Comparison of ENCODE assay signal across 24 cellular contexts in genomic region chr2:207744050-207744449, GRCh38. TPM values are rescaled to one million over a fixed set of nuclear protein-coding genes. Genes with fewer than 3 reads are reported as not detected.
DNase-seq lines count a peak whose midpoint lies in the region; ATAC-seq, FAIRE-seq and TF ChIP-seq lines count a peak whose summit lies in the region.
"Had no signal": no experiment of that assay in that cellular context is flagged by ENCODE, and none has a peak within 500 bp of the region (broad histone marks: within the 10 kb centered on the region; RNA-seq: fewer than 3 reads in every experiment).

No MANE protein-coding gene starts in this region.

- H3K27me3 ChIP-seq in liver (ENCODE audit: control insufficient read depth in 4 of 4, insufficient read depth in 4 of 4, low read length in 3 of 4) (no peaks in the 10 kb centered on the region), HepG2 (ENCODE audit: control insufficient read depth in 1 of 2, insufficient read depth in 2 of 2, low read length in 2 of 2) (no peaks in the 10 kb centered on the region), prostate gland (replicated peaks; ENCODE audit: insufficient read depth) (no peaks in the 10 kb centered on the region), breast epithelium (no peaks in the 10 kb centered on the region)
- H3K27me3 ChIP-seq: BLaER1 treated with 17β-estradiol and CSF1 and Interleukin-3, amounts not matched to agents 10 nM and 100 nM had no signal

- H3K79me2 ChIP-seq in HepG2 (ENCODE audit: insufficient read depth, low read length), result no peaks in the 10 kb centered on the region

- TF ChIP-seq EP300 in HepG2 (IDR thresholded peaks at IDR 0.05; ENCODE audit: low read depth in 2 of 2, low read length in 2 of 2) (no peak), HepG2 (CRISPR knock-in tag; IDR thresholded peaks at IDR 0.05; ENCODE audit: borderline replicate concordance) (no peak)

- no peaks in the 10 kb centered on the region for H3K9me3 ChIP-seq in liver (ENCODE audit: control insufficient read depth in 4 of 4, low read length in 3 of 4)
- no peaks in the 10 kb centered on the region for H3K9me3 ChIP-seq in HepG2 (ENCODE audit: low read length)
- H3K9me3 ChIP-seq in prostate gland, result no peaks in the 10 kb centered on the region
- H3K9me3 ChIP-seq in breast epithelium, result no peaks in the 10 kb centered on the region
- H3K9me3 ChIP-seq: A549; BLaER1 treated with 17β-estradiol and CSF1 and Interleukin-3, amounts not matched to agents 10 nM and 100 nM had no signal

- TF ChIP-seq CTCF in liver (IDR thresholded peaks at IDR 0.05; ENCODE audit: low read depth, low read length, missing input control) (no peak), HepG2 (CRISPR knock-in tag; IDR thresholded peaks at IDR 0.05) (no peak), prostate gland (IDR thresholded peaks at IDR 0.05) (no peak), breast epithelium (IDR thresholded peaks at IDR 0.05) (no peak)

- CTCF ChIA-PET in HepG2 (lab: Yijun Ruan, JAX; ENCODE audit: low intra/inter-chr PET ratio, low total read pairs), result no interaction called here

- TF ChIP-seq POLR2A in HepG2 (IDR thresholded peaks at IDR 0.05; ENCODE audit: insufficient read depth in 1 of 2, low read depth in 2 of 2, low read length in 2 of 2) (no peak), prostate gland (IDR thresholded peaks at IDR 0.05) (no peak), breast epithelium (IDR thresholded peaks at IDR 0.05) (no peak)

- in situ Hi-C loops in HepG2 (cut with HindIII; ENCODE audit: extremely low pct_ligation_motif_present, low pct_unique_long_range_greater_than_20kb), result no loop called here

- no peaks in the 10 kb centered on the region for H4K20me1 ChIP-seq in HepG2 (ENCODE audit: insufficient read depth, low read length)

- POLR2A ChIA-PET in HepG2 (lab: Yijun Ruan, JAX), result interaction anchor here (3.0 kb wide), 1 partner anchor 32 kb away, joined by 15 read pairs; the partner anchor contains the start of gene CCNYL1

- H3K4me1 ChIP-seq in liver (ENCODE audit: control insufficient read depth in 4 of 4, insufficient read depth in 4 of 4, low read length in 3 of 4) (peaks cover 0 to 32% (median 16%) of the 10 kb centered on the region in 4 donors), HepG2 (ENCODE audit: insufficient read depth, low read length) (peaks cover 43% of the 10 kb centered on the region), prostate gland (replicated peaks) (no peaks in the 10 kb centered on the region), breast epithelium (no peaks in the 10 kb centered on the region)

- DNase-seq in HepG2 (ENCODE audit: low spot score) (no peak), left lobe of liver (ENCODE audit: low spot score) (no peak), prostate gland (ENCODE audit: low spot score) (peak; percentile 19), cerebellum (ENCODE audit: low spot score) (no peak), breast epithelium (ENCODE audit: low spot score in 2 of 2) (no peak)
- DNase-seq in activated CD8-positive, alpha-beta memory T cell treated with anti-CD3 and anti-CD28 coated beads for 24 hours, result no peak
- DNase-seq: AML-193; CD4-positive, alpha-beta memory T cell; CD4-positive, CD25-positive, alpha-beta regulatory T cell; CD8-positive, alpha-beta memory T cell; COR-L47; DMS 273 treated with DMSO at 0.1 percent for 48 hours; DMS153; DMS53; DND-41; EL; GDM1 had no signal

- ATAC-seq in HepG2 (no peak), left lobe of liver (peak; percentile 51)
- ATAC-seq: A549, GM12878 had no signal

- no peak for FAIRE-seq in HepG2 (lab: Jason Lieb, UNC)
- FAIRE-seq: A549, GM12878, GM12892, GM18507 had no signal

- H3K27ac ChIP-seq in liver (ENCODE audit: low read depth in 1 of 2, low read length in 2 of 2) (no peak overlapping the region), HepG2 (ENCODE audit: extremely low read length, insufficient read depth, low read length) (no peak overlapping the region), prostate gland (no peak overlapping the region), breast epithelium (no peak overlapping the region)
- H3K27ac ChIP-seq: 22Rv1; A549; BLaER1 treated with 17β-estradiol and CSF1 and Interleukin-3, amounts not matched to agents 10 nM and 100 nM had no signal

- intact Hi-C loops in HepG2 (cut with micrococcal nuclease; ENCODE audit: unreplicated experiment), result no loop called here
- intact Hi-C loops in prostate gland (cut with DNase I), result no loop called here
- intact Hi-C loops in breast epithelium (cut with DNase I; ENCODE audit: low total_unique reads), result loop anchor here (10.0 kb wide), 1 partner anchor 291 kb away; no protein-coding TSS in a partner anchor

- H3K4me2 ChIP-seq in HepG2 (ENCODE audit: low read depth, low read length), result no peak overlapping the region
- H3K4me2 ChIP-seq: A549; BLaER1 treated with 17β-estradiol and CSF1 and Interleukin-3, amounts not matched to agents 10 nM and 100 nM had no signal

- BruUV-seq in HepG2 (replicated peaks; lab: Mats Ljungman, UMichigan), result no TSS peak

- 39% methylated on average over 2 of the region's 2 CpGs for WGBS in liver
- 91% methylated on average over 2 of the region's 2 CpGs for WGBS in HepG2 (ENCODE audit: low lambda C conversion rate)
- WGBS in prostate gland, result 60% methylated on average over 2 of the region's 2 CpGs

- H3K9ac ChIP-seq in liver (ENCODE audit: low read depth in 1 of 2, low read length in 2 of 2), result no peak overlapping the region
- H3K9ac ChIP-seq in HepG2 (ENCODE audit: insufficient read depth, low read depth, low read length), result no peak overlapping the region
- H3K9ac ChIP-seq: BLaER1 treated with 17β-estradiol and CSF1 and Interleukin-3, amounts not matched to agents 10 nM and 100 nM had no signal

- TF ChIP-seq RAD21 in liver (IDR thresholded peaks at IDR 0.05) (peak in 1 of 2 donors; percentile 7), HepG2 (CRISPR knock-in tag; IDR thresholded peaks at IDR 0.05) (no peak)

- H2AFZ ChIP-seq in HepG2 (ENCODE audit: low read length), result no peak overlapping the region

- H3K36me3 ChIP-seq in liver (ENCODE audit: control insufficient read depth in 4 of 4, insufficient read depth in 3 of 4, low read depth in 1 of 4, low read length in 3 of 4) (peaks cover 0 to 4% (median 0%) of the 10 kb centered on the region in 4 donors), HepG2 (replicated peaks in 1 of 2; ENCODE audit: control insufficient read depth in 1 of 2, insufficient read depth in 2 of 2, low read length in 2 of 2) (peaks cover 8 to 15% of the 10 kb centered on the region in 2 experiments), prostate gland (no peaks in the 10 kb centered on the region), breast epithelium (no peaks in the 10 kb centered on the region)

- H3K4me3 ChIP-seq in liver (ENCODE audit: low read depth in 1 of 3, low read length in 3 of 3) (no peak overlapping the region), HepG2 (replicated peaks in 1 of 3; ENCODE audit: insufficient read depth in 1 of 3, low read depth in 2 of 3, low read length in 3 of 3) (no peak overlapping the region), prostate gland (no peak overlapping the region), breast epithelium (no peak overlapping the region)
- H3K4me3 ChIP-seq: A549; BLaER1 treated with 17β-estradiol and CSF1 and Interleukin-3, amounts not matched to agents 10 nM and 100 nM; GM12878 had no signal

RNA-seq across cellular contexts. Expression of gene FZD5, which starts 25.7 kb away (rescaled TPM):
- total RNA-seq in liver, result 10 to 100 TPM; 31.0 to 31.1 TPM
- polyA plus RNA-seq in liver, result 10 to 100 TPM; 14.7 to 23.1 TPM
- 28.9 and 34.3 TPM in 2 replicates for total RNA-seq in HepG2 (2016; rRNA removed; fragmentation: Illumina TruSeq; extraction: Trizol)
- total RNA-seq in HepG2 (2016; cell fraction: cytosol; rRNA removed; fragmentation: Illumina TruSeq; extraction: Trizol; ENCODE audit: low read depth), result 3.1 and 4.0 TPM in 2 replicates
- 27.1 and 33.9 TPM in 2 replicates for total RNA-seq in HepG2 (2016; cell fraction: insoluble cytoplasmic fraction; rRNA removed; fragmentation: Illumina TruSeq; extraction: Trizol)
- total RNA-seq in HepG2 (2016; cell fraction: membrane; rRNA removed; fragmentation: Illumina TruSeq; extraction: Trizol), result 17.9 and 18.6 TPM in 2 replicates
- total RNA-seq in HepG2 (2016; cell fraction: nucleus; rRNA removed; fragmentation: Illumina TruSeq; extraction: Trizol), result 49.9 and 55.0 TPM in 2 replicates
- polyA plus RNA-seq in HepG2 (2011; rRNA removed), result 25.3 and 29.1 TPM in 2 replicates
- 17.7 and 21.9 TPM in 2 replicates for polyA plus RNA-seq in HepG2 (2011; cell fraction: cytosol; rRNA removed)
- 46.8 and 48.3 TPM in 2 replicates for polyA plus RNA-seq in HepG2 (2011; cell fraction: nucleus; rRNA removed)
- polyA plus RNA-seq in HepG2 (2012), result 41.5 and 51.6 TPM in 2 replicates
- polyA plus RNA-seq in HepG2 (2016; cell fraction: cytosol; fragmentation: Illumina TruSeq; extraction: Trizol; ENCODE audit: low read depth), result 1.9 and 2.0 TPM in 2 replicates
- polyA plus RNA-seq in HepG2 (2016; cell fraction: insoluble cytoplasmic fraction; fragmentation: Illumina TruSeq; extraction: Trizol; ENCODE audit: low read depth), result 21.1 and 22.9 TPM in 2 replicates
- 6.8 and 7.4 TPM in 2 replicates for polyA plus RNA-seq in HepG2 (2016; cell fraction: membrane; fragmentation: Illumina TruSeq; extraction: Trizol; ENCODE audit: low read depth)
- 38.4 and 40.1 TPM in 2 replicates for polyA plus RNA-seq in HepG2 (2016; cell fraction: nucleus; fragmentation: Illumina TruSeq; extraction: Trizol; ENCODE audit: insufficient read depth, low read depth)
- polyA minus RNA-seq in HepG2 (2011; rRNA and poly(A)+ RNA removed; ENCODE audit: low replicate concordance), result 4.3 and 130 TPM in 2 replicates
- 61.0 and 69.9 TPM in 2 replicates for polyA minus RNA-seq in HepG2 (2011; cell fraction: cytosol; rRNA and poly(A)+ RNA removed)
- 116 and 135 TPM in 2 replicates for polyA minus RNA-seq in HepG2 (2011; cell fraction: nucleus; rRNA and poly(A)+ RNA removed)
- total RNA-seq in left lobe of liver, result 32.9 TPM
- total RNA-seq in prostate gland, result 10 to 100 TPM in 1 of 2 donors, 1 to 10 TPM in 1; 9.1 to 32.7 TPM
- total RNA-seq in cerebellum, result 0.64 TPM
- 10 to 100 TPM in 2 of 3 donors, 1 to 10 TPM in 1; 5.2 to 17.0 (median 12.1) TPM for total RNA-seq in breast epithelium

RNA-seq across cellular contexts. Expression of gene CCNYL1, which starts 32.6 kb away (rescaled TPM):
- total RNA-seq in liver (1 to 10 TPM; 7.6 to 8.8 TPM), HepG2 (2016; rRNA removed; fragmentation: Illumina TruSeq; extraction: Trizol) (12.5 and 20.2 TPM in 2 replicates), left lobe of liver (9.2 TPM), prostate gland (1 to 10 TPM; 5.7 to 9.7 TPM), cerebellum (19.0 TPM), breast epithelium (10 to 100 TPM in 2 of 3 donors, 1 to 10 TPM in 1; 10.0 to 17.4 (median 11.8) TPM)
- polyA plus RNA-seq in liver (1 to 10 TPM; 5.8 to 9.3 TPM), HepG2 (2011; rRNA removed) (13.8 and 16.2 TPM in 2 replicates)
- 27.0 and 29.5 TPM in 2 replicates for total RNA-seq in HepG2 (2016; cell fraction: cytosol; rRNA removed; fragmentation: Illumina TruSeq; extraction: Trizol; ENCODE audit: low read depth)
- 10.0 and 17.8 TPM in 2 replicates for total RNA-seq in HepG2 (2016; cell fraction: insoluble cytoplasmic fraction; rRNA removed; fragmentation: Illumina TruSeq; extraction: Trizol)
- 33.7 and 38.3 TPM in 2 replicates for total RNA-seq in HepG2 (2016; cell fraction: membrane; rRNA removed; fragmentation: Illumina TruSeq; extraction: Trizol)
- 16.4 and 19.2 TPM in 2 replicates for total RNA-seq in HepG2 (2016; cell fraction: nucleus; rRNA removed; fragmentation: Illumina TruSeq; extraction: Trizol)
- polyA plus RNA-seq in HepG2 (2011; cell fraction: cytosol; rRNA removed), result 6.9 and 11.0 TPM in 2 replicates
- polyA plus RNA-seq in HepG2 (2011; cell fraction: nucleus; rRNA removed), result 9.8 and 10.3 TPM in 2 replicates
- 17.2 and 21.4 TPM in 2 replicates for polyA plus RNA-seq in HepG2 (2012)
- polyA plus RNA-seq in HepG2 (2016; cell fraction: cytosol; fragmentation: Illumina TruSeq; extraction: Trizol; ENCODE audit: low read depth), result 43.2 and 48.7 TPM in 2 replicates
- polyA plus RNA-seq in HepG2 (2016; cell fraction: insoluble cytoplasmic fraction; fragmentation: Illumina TruSeq; extraction: Trizol; ENCODE audit: low read depth), result 35.4 and 41.7 TPM in 2 replicates
- 77.8 and 84.1 TPM in 2 replicates for polyA plus RNA-seq in HepG2 (2016; cell fraction: membrane; fragmentation: Illumina TruSeq; extraction: Trizol; ENCODE audit: low read depth)
- polyA plus RNA-seq in HepG2 (2016; cell fraction: nucleus; fragmentation: Illumina TruSeq; extraction: Trizol; ENCODE audit: insufficient read depth, low read depth), result 34.4 and 39.4 TPM in 2 replicates
- 3.2 and 9.0 TPM in 2 replicates for polyA minus RNA-seq in HepG2 (2011; rRNA and poly(A)+ RNA removed; ENCODE audit: low replicate concordance)
- polyA minus RNA-seq in HepG2 (2011; cell fraction: cytosol; rRNA and poly(A)+ RNA removed), result 16.2 and 19.4 TPM in 2 replicates
- 19.1 and 23.7 TPM in 2 replicates for polyA minus RNA-seq in HepG2 (2011; cell fraction: nucleus; rRNA and poly(A)+ RNA removed)
